Comparison of ENCODE assay signal across 1 cellular context in genomic region chr13:101647760-101648159, GRCh38.
TF ChIP-seq lines count a peak whose summit lies in the region.

No MANE protein-coding gene starts in this region.

TF ChIP-seq in HepG2, 621 proteins besides CTCF, POLR2A, EP300 and RAD21 (continued from another document):
- TF ChIP-seq ZBED4 (CRISPR knock-in tag; IDR thresholded peaks at IDR 0.05; ENCODE audit: borderline replicate concordance) (no peak), ZC3H13 (CRISPR knock-in tag; IDR thresholded peaks at IDR 0.05) (no peak), MAZ (IDR thresholded peaks at IDR 0.05; ENCODE audit: borderline replicate concordance, low read depth, low read length) (no peak), MAZ (CRISPR knock-in tag; IDR thresholded peaks at IDR 0.05; ENCODE audit: low read depth) (no peak), NFE2L1 (CRISPR knock-in tag; IDR thresholded peaks at IDR 0.05; ENCODE audit: borderline replicate concordance) (no peak), ZNF432 (CRISPR knock-in tag; IDR thresholded peaks at IDR 0.05; ENCODE audit: borderline replicate concordance) (no peak), SAFB2 (CRISPR knock-in tag; IDR thresholded peaks at IDR 0.05; ENCODE audit: borderline replicate concordance, low read depth) (no peak), ATF7-NPFF (CRISPR knock-in tag; IDR thresholded peaks at IDR 0.05; ENCODE audit: low read depth) (no peak), TSC22D2 (CRISPR knock-in tag; IDR thresholded peaks at IDR 0.05; ENCODE audit: borderline replicate concordance) (no peak), ZFP36L2 (CRISPR knock-in tag; IDR thresholded peaks at IDR 0.05) (no peak), ZNF343 (CRISPR knock-in tag; IDR thresholded peaks at IDR 0.05) (no peak), NCOA1 (CRISPR knock-in tag; IDR thresholded peaks at IDR 0.05) (no peak), ZSCAN21 (CRISPR knock-in tag; IDR thresholded peaks at IDR 0.05; ENCODE audit: borderline replicate concordance) (no peak), MTA1 (CRISPR knock-in tag; IDR thresholded peaks at IDR 0.05; ENCODE audit: borderline replicate concordance) (no peak)
